ENCODE assay signal across 9 cellular contexts in the genomic region with DNA sequence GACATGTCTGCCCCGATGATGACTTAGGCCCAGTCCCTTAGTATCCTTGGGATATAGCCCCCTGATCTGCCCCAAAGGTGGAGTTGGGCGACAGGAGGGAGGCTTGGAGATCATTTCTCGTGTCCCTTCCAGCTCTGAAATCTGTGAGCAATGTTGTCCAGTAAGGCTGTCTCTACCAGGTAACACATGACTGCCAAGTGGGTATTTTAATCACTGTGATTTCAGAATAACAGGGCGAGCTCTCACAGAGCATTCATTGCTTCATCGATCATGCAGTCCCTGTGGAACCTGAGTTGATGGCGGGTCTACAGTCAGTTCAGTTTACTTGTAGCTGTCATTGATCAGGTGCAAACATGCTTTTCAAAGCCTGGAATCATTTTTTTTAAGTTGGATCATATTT. TPM values are rescaled to one million over a fixed set of nuclear protein-coding genes. Genes with fewer than 3 reads are reported as not detected.
DNase-seq lines count a peak whose midpoint lies in the region; ATAC-seq and TF ChIP-seq lines count a peak whose summit lies in the region.
"Had no signal": no experiment of that assay in that cellular context is flagged by ENCODE, and none has a peak within 500 bp of the region (broad histone marks: within the 10 kb centered on the region; RNA-seq: fewer than 3 reads in every experiment).

No MANE protein-coding gene starts in this region.

- no peak overlapping the region for H2AFZ ChIP-seq in smooth muscle cell (ENCODE audit: low read depth)
- H2AFZ ChIP-seq in MM.1S (ENCODE audit: low read length) = no peak overlapping the region

- H3K4me3 ChIP-seq in smooth muscle cell (no peak overlapping the region), MM.1S (ENCODE audit: low read length) (no peak overlapping the region)

- H3K4me1 ChIP-seq in smooth muscle cell (ENCODE audit: low read depth) (peaks cover 55% of the 10 kb centered on the region), MM.1S (ENCODE audit: low read length) (no peaks in the 10 kb centered on the region)

- DNase-seq in NCI-H526 (lab: John Stamatoyannopoulos, UW) (peak; percentile 32 to 62), glomerular visceral epithelial cell (ENCODE audit: extremely low spot score) (peak; percentile 63), smooth muscle cell (lab: John Stamatoyannopoulos, UW; ENCODE audit: unreplicated experiment) (no peak), NCI-H2227 treated with DMSO at 0.1 percent for 48 hours (lab: John Stamatoyannopoulos, UW) (no peak), MM.1S (no peak), islet precursor cell (no peak), HuH-7.5 (ENCODE audit: low spot score) (no peak)
- DNase-seq: activated CD4-positive, alpha-beta T cell treated with anti-CD3 and anti-CD28 coated beads for 48 hours had no signal

- H3F3A ChIP-seq in smooth muscle cell (ENCODE audit: low read depth) (peaks cover 6% of the 10 kb centered on the region), MM.1S (ENCODE audit: insufficient read depth, low read length) (no peaks in the 10 kb centered on the region)

- no peak for TF ChIP-seq POLR2A in GM18505 (IDR thresholded peaks at IDR 0.05; ENCODE audit: borderline replicate concordance, extremely low read depth, insufficient read depth, insufficient read length)

- H4K20me1 ChIP-seq in smooth muscle cell (ENCODE audit: low read depth) (peaks cover 100% of the 10 kb centered on the region), MM.1S (ENCODE audit: insufficient read depth, low read length) (no peaks in the 10 kb centered on the region)

- H3K9me3 ChIP-seq in smooth muscle cell (replicated peaks; ENCODE audit: low read depth) (no peaks in the 10 kb centered on the region), MM.1S (replicated peaks; ENCODE audit: insufficient read depth, low read length) (no peaks in the 10 kb centered on the region)

- WGBS in smooth muscle cell (ENCODE audit: low lambda C conversion rate) = 88% methylated on average over 6 of the region's 6 CpGs

- no peaks in the 10 kb centered on the region for H3K36me3 ChIP-seq in smooth muscle cell (ENCODE audit: low read depth)
- H3K36me3 ChIP-seq in MM.1S (replicated peaks; ENCODE audit: insufficient read depth, low read length) = no peaks in the 10 kb centered on the region

- TF ChIP-seq CTCF in smooth muscle cell (IDR thresholded peaks at IDR 0.05; ENCODE audit: borderline replicate concordance, insufficient read depth, poor library complexity, severe bottlenecking) (no peak), MM.1S (IDR thresholded peaks at IDR 0.05; ENCODE audit: low read length) (no peak)

- H3K27ac ChIP-seq in smooth muscle cell (ENCODE audit: low read depth) (peak overlapping the region; percentile 44), MM.1S (ENCODE audit: low read length) (no peak overlapping the region)

- H3K9ac ChIP-seq in smooth muscle cell (ENCODE audit: low read depth) (no peak overlapping the region), MM.1S (ENCODE audit: low read length) (no peak overlapping the region)

- H3K4me2 ChIP-seq in smooth muscle cell = no peak overlapping the region
- no peak overlapping the region for H3K4me2 ChIP-seq in MM.1S (ENCODE audit: low read depth, low read length)

- H3K27me3 ChIP-seq in smooth muscle cell (ENCODE audit: low read depth) (no peaks in the 10 kb centered on the region), MM.1S (replicated peaks; ENCODE audit: insufficient read depth, low read length) (no peaks in the 10 kb centered on the region)

- H3K9me2 ChIP-seq in MM.1S (replicated peaks; ENCODE audit: insufficient read depth, low read length) = no peaks in the 10 kb centered on the region

- peak; percentile 56 for ATAC-seq in GM18505 (IDR thresholded peaks at IDR 0.05; ENCODE audit: unreplicated experiment)

- H3K79me2 ChIP-seq in smooth muscle cell (ENCODE audit: low read depth) = peaks cover 100% of the 10 kb centered on the region
- no peaks in the 10 kb centered on the region for H3K79me2 ChIP-seq in MM.1S (ENCODE audit: low read length)

RNA-seq across cellular contexts. Expression of a gene that starts 39.2 kb away (rescaled TPM):
- total RNA-seq in smooth muscle cell = 65.1 and 69.2 TPM in 2 replicates
- polyA plus RNA-seq in smooth muscle cell = 40.4 and 53.2 TPM in 2 replicates

Comparison
In these comparisons a context has a peak if more than half of its experiments do, and no peak if none do; other contexts are left out.
1. DNase-seq: peak in NCI-H526 (2 of 2) and glomerular visceral epithelial cell (single experiment); none in smooth muscle cell (single experiment), NCI-H2227 treated with DMSO at 0.1 percent for 48 hours (single experiment), MM.1S (single experiment), islet precursor cell (single experiment) and HuH-7.5 (single experiment).